8 cellular contexts compared by ENCODE assay signal in the genomic region with DNA sequence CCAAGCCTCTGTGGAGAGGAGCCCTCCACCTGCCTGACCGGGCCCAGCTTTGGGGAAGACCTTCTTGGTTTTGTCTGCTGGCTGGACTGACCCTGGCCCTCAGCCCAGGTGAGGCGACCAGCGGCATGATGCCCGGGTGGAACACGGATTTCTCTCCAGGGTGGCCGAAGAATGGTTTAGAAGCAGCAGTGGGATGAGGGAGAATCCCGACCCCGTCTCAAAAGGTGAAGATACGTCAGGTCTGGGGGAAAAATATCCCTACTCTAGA. TPM values are rescaled to one million over a fixed set of nuclear protein-coding genes. Genes with fewer than 3 reads are reported as not detected.
A peak's percentile ranks its signal among the peaks of the same experiment; 100 is the strongest.
DNase-seq lines count a peak whose midpoint lies in the region; ATAC-seq and TF ChIP-seq lines count a peak whose summit lies in the region.

No MANE protein-coding gene starts in this region.

- H3K4me3 ChIP-seq in BLaER1 (peak overlapping the region; percentile 88), IMR-90 (ENCODE audit: insufficient read depth, low read depth, low read length) (peak overlapping the region; percentile 90)

- peaks cover 17 to 44% of the 10 kb centered on the region in 2 experiments for H3K79me1 ChIP-seq in IMR-90 (ENCODE audit: low read depth in 1 of 2, low read length in 2 of 2)

- intact Hi-C loops in IMR-90 (cut with micrococcal nuclease) = no loop called here
- intact Hi-C loops in natural killer cell (cut with micrococcal nuclease) = no loop called here

- H3K9me3 ChIP-seq in BLaER1 (no peaks in the 10 kb centered on the region), IMR-90 (ENCODE audit: control insufficient read depth, insufficient read depth, low read length) (no peaks in the 10 kb centered on the region)

- H3K27ac ChIP-seq in BLaER1 = peak overlapping the region; percentile 93
- H3K27ac ChIP-seq in IMR-90 (ENCODE audit: insufficient read depth, low read length) = peak overlapping the region; percentile 96
- H3K27ac ChIP-seq in cingulate gyrus (ENCODE audit: low read depth, low read length) = peak overlapping the region; percentile 95

- TF ChIP-seq CTCF in IMR-90 (conservative IDR thresholded peaks at IDR 0.05; ENCODE audit: low read depth, low read length) (no peak), natural killer cell (IDR thresholded peaks at IDR 0.05) (no peak)

- no TSS peak for BruUV-seq in IMR-90 (replicated peaks; lab: Mats Ljungman, UMichigan)

- H4K5ac ChIP-seq in IMR-90 (ENCODE audit: low read depth, low read length) = peak overlapping the region; percentile 98

- 0 out of 2 replicates have a peak, but pooled peaks cover 3% of the 10 kb centered on the region for H3K9me1 ChIP-seq in IMR-90 (ENCODE audit: insufficient read depth, low read length)

- ATAC-seq in IMR-90 (ENCODE audit: low read depth) (no peak), natural killer cell (no peak)

- no peak for TF ChIP-seq RAD21 in IMR-90 (IDR thresholded peaks at IDR 0.05; ENCODE audit: low read length)

- H3K4ac ChIP-seq in IMR-90 (ENCODE audit: low read depth, low read length) = peak overlapping the region; percentile 99

- H3K27me3 ChIP-seq in BLaER1 (no peaks in the 10 kb centered on the region), IMR-90 (ENCODE audit: control insufficient read depth, insufficient read depth, low read length) (no peaks in the 10 kb centered on the region)

- H4K20me1 ChIP-seq in BLaER1 (peaks cover 5% of the 10 kb centered on the region; the same call in 1 of the 2 replicates), IMR-90 (ENCODE audit: insufficient read depth, low read length) (no peaks in the 10 kb centered on the region)

- H3K4me2 ChIP-seq in BLaER1 = peak overlapping the region; percentile 91
- H3K4me2 ChIP-seq in IMR-90 (ENCODE audit: low read depth, low read length) = peak overlapping the region; percentile 90

- H2BK15ac ChIP-seq in IMR-90 (ENCODE audit: low read depth, low read length) = no peak overlapping the region

- no peak overlapping the region for H3K18ac ChIP-seq in IMR-90 (ENCODE audit: low read depth, low read length)

- CTCF ChIA-PET in IMR-90 (lab: Yijun Ruan, JAX) = no interaction called here

- peak overlapping the region; percentile 92 for H3K4me3 Mint-ChIP-seq in natural killer cell

- POLR2A ChIA-PET in IMR-90 (lab: Charles Lee; ENCODE audit: unreplicated experiment) = no interaction called here

- peak overlapping the region; percentile 91 for H2AK5ac ChIP-seq in IMR-90 (ENCODE audit: low read depth, low read length)

- no peak overlapping the region for H2BK20ac ChIP-seq in IMR-90 (ENCODE audit: low read depth, low read length)

- WGBS in IMR-90 (ENCODE audit: extremely low coverage in 2 of 2, insufficient read length in 1 of 2), 2 experiments = no CpG with 5 or more reads among the region's 9 CpGs

- H3K4me1 ChIP-seq in BLaER1 (peaks cover 28% of the 10 kb centered on the region), IMR-90 (ENCODE audit: control insufficient read depth, insufficient read depth, low read length) (peaks cover 4% of the 10 kb centered on the region)

- TF ChIP-seq POLR2A in IMR-90 (IDR thresholded peaks at IDR 0.05; ENCODE audit: low read depth, low read length) = no peak

- peaks cover 29% of the 10 kb centered on the region for H3K36me3 ChIP-seq in BLaER1
- H3K36me3 ChIP-seq in IMR-90 (ENCODE audit: control insufficient read depth, insufficient read depth, low read length) = no peaks in the 10 kb centered on the region

- no peaks in the 10 kb centered on the region for H3K27me3 Mint-ChIP-seq in natural killer cell (ENCODE audit: low read depth in 2 of 2)

- H3K14ac ChIP-seq in IMR-90 (replicated peaks; ENCODE audit: low read depth, low read length) = peak overlapping the region; percentile 100

- dilution Hi-C loops in IMR-90 (cut with HindIII; ENCODE audit: low sequenced_read_pairs, unreplicated experiment) = no loop called here

- no peaks in the 10 kb centered on the region for H3K36me3 Mint-ChIP-seq in natural killer cell

- peak overlapping the region; percentile 97 for H2AK9ac ChIP-seq in IMR-90 (replicated peaks; ENCODE audit: low read depth, low read length, poor library complexity)

- H3K27ac Mint-ChIP-seq in natural killer cell = peak overlapping the region; percentile 86 to 95

- DNase-seq in IMR-90 (no peak), natural killer cell (no peak), RPMI8226 (no peak), NCI-H69 (lab: John Stamatoyannopoulos, UW) (no peak)
- no peak for DNase-seq in stimulated activated CD4-positive, alpha-beta T cell treated with anti-CD3 and anti-CD28 coated beads, Interleukin-2, amount 100 ng/mL, for 24 hours
- no peak for DNase-seq in effector CD8-positive, alpha-beta T cell (lab: John Stamatoyannopoulos, UW)

- peak overlapping the region; percentile 96 for H4K91ac ChIP-seq in IMR-90 (ENCODE audit: insufficient read depth, low read depth, low read length)

- 0 out of 2 replicates have a peak overlapping the region, but pooled peaks have one; percentile 72 for H3K56ac ChIP-seq in IMR-90 (ENCODE audit: extremely low read depth, insufficient read depth, low read length)

- H4K8ac ChIP-seq in IMR-90 (ENCODE audit: low read depth in 2 of 2, low read length in 2 of 2) = peak overlapping the region; percentile 96 to 100

- H2BK120ac ChIP-seq in IMR-90 (ENCODE audit: low read depth, low read length) = no peak overlapping the region

- in situ Hi-C loops in IMR-90 (cut with MboI; ENCODE audit: low sequenced_read_pairs) = no loop called here

- H3K9me3 Mint-ChIP-seq in natural killer cell = no peaks in the 10 kb centered on the region

- H3K4me1 Mint-ChIP-seq in natural killer cell = peaks cover 11 to 27% of the 10 kb centered on the region in 2 donors

- H3K23ac ChIP-seq in IMR-90 (ENCODE audit: low read depth, low read length) = peak overlapping the region; percentile 93

- H2BK5ac ChIP-seq in IMR-90 (ENCODE audit: low read depth, low read length, poor library complexity, severe bottlenecking) = peak overlapping the region; percentile 97

- H3K9ac ChIP-seq in BLaER1 (peak overlapping the region; percentile 95), IMR-90 (ENCODE audit: low read depth, low read length) (peak overlapping the region; percentile 96)

- H2AFZ ChIP-seq in IMR-90 (replicated peaks; ENCODE audit: low read length, poor library complexity) = peak overlapping the region; percentile 100

TF ChIP-seq in IMR-90, 13 proteins besides CTCF, POLR2A, EP300 and RAD21:
- TF ChIP-seq RFX5 (IDR thresholded peaks at IDR 0.05; ENCODE audit: low read depth, low read length) = no peak
- TF ChIP-seq BHLHE40 (IDR thresholded peaks at IDR 0.05; ENCODE audit: low read depth, low read length) = no peak
- no peak for TF ChIP-seq MAFK (IDR thresholded peaks at IDR 0.05; ENCODE audit: low read depth, low read length)
- TF ChIP-seq CEBPB (IDR thresholded peaks at IDR 0.05; ENCODE audit: low read depth, low read length) = no peak
- no peak for TF ChIP-seq MAZ (IDR thresholded peaks at IDR 0.05; ENCODE audit: borderline replicate concordance, low read depth, low read length)
- no peak for TF ChIP-seq NFE2L2 (IDR thresholded peaks at IDR 0.05; ENCODE audit: low read depth, low read length)
- TF ChIP-seq, protein P1, sequence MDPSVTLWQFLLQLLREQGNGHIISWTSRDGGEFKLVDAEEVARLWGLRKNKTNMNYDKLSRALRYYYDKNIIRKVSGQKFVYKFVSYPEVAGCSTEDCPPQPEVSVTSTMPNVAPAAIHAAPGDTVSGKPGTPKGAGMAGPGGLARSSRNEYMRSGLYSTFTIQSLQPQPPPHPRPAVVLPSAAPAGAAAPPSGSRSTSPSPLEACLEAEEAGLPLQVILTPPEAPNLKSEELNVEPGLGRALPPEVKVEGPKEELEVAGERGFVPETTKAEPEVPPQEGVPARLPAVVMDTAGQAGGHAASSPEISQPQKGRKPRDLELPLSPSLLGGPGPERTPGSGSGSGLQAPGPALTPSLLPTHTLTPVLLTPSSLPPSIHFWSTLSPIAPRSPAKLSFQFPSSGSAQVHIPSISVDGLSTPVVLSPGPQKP (IDR thresholded peaks at IDR 0.05; ENCODE audit: borderline replicate concordance, low read depth, low read length) = no peak
- TF ChIP-seq MXI1 (IDR thresholded peaks at IDR 0.05; ENCODE audit: borderline replicate concordance, low read depth, low read length) = no peak
- TF ChIP-seq, protein P2, sequence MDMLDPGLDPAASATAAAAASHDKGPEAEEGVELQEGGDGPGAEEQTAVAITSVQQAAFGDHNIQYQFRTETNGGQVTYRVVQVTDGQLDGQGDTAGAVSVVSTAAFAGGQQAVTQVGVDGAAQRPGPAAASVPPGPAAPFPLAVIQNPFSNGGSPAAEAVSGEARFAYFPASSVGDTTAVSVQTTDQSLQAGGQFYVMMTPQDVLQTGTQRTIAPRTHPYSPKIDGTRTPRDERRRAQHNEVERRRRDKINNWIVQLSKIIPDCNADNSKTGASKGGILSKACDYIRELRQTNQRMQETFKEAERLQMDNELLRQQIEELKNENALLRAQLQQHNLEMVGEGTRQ (IDR thresholded peaks at IDR 0.05; ENCODE audit: low read depth, low read length) = no peak
- no peak for TF ChIP-seq FOS (IDR thresholded peaks at IDR 0.05; ENCODE audit: low read depth, low read length)
- TF ChIP-seq SMC3 (IDR thresholded peaks at IDR 0.05; ENCODE audit: low read depth, low read length) = no peak
- TF ChIP-seq CHD1 (IDR thresholded peaks at IDR 0.05; ENCODE audit: low read depth, low read length) = no peak
- TF ChIP-seq RCOR1 (IDR thresholded peaks at IDR 0.05; ENCODE audit: insufficient replicate concordance, low read length) = no peak

RNA-seq across cellular contexts. Expression of a gene that starts 15.7 kb away (rescaled TPM):
- total RNA-seq in IMR-90 (2012; rRNA removed) (1.1 and 1.3 TPM in 2 replicates), natural killer cell (1 to 10 TPM; 3.6 to 4.5 (median 3.7) TPM)
- polyA plus RNA-seq in IMR-90 (2012; rRNA removed) = 2.3 and 3.6 TPM in 2 replicates
- 1.7 and 3.3 TPM in 2 replicates for polyA plus RNA-seq in IMR-90 (2012; cell fraction: cytosol; rRNA removed)
- 1.2 and 2.1 TPM in 2 replicates for polyA plus RNA-seq in IMR-90 (2012; cell fraction: nucleus; rRNA removed; ENCODE audit: low replicate concordance)

RNA-seq across cellular contexts. Expression of a gene that starts 21.1 kb away (rescaled TPM):
- 182 and 193 TPM in 2 replicates for total RNA-seq in IMR-90 (2012; rRNA removed)
- 221 and 242 TPM in 2 replicates for polyA plus RNA-seq in IMR-90 (2012; rRNA removed)
- 248 and 535 TPM in 2 replicates for polyA plus RNA-seq in IMR-90 (2012; cell fraction: cytosol; rRNA removed)
- 317 and 551 TPM in 2 replicates for polyA plus RNA-seq in IMR-90 (2012; cell fraction: nucleus; rRNA removed; ENCODE audit: low replicate concordance)
- 100 to 1,000 TPM; 152 to 163 (median 153) TPM for total RNA-seq in natural killer cell

RNA-seq across cellular contexts. Expression of a gene that starts 48.5 kb away (rescaled TPM):
- total RNA-seq in IMR-90 (2012; rRNA removed) = 3.6 and 4.2 TPM in 2 replicates
- polyA plus RNA-seq in IMR-90 (2012; rRNA removed) = 13.1 and 17.5 TPM in 2 replicates
- 8.0 and 13.1 TPM in 2 replicates for polyA plus RNA-seq in IMR-90 (2012; cell fraction: cytosol; rRNA removed)
- polyA plus RNA-seq in IMR-90 (2012; cell fraction: nucleus; rRNA removed; ENCODE audit: low replicate concordance) = 67.5 and 145 TPM in 2 replicates
- total RNA-seq in natural killer cell = under 1 TPM; 0.24 to 0.72 (median 0.30) TPM
